In the genomic region with DNA sequence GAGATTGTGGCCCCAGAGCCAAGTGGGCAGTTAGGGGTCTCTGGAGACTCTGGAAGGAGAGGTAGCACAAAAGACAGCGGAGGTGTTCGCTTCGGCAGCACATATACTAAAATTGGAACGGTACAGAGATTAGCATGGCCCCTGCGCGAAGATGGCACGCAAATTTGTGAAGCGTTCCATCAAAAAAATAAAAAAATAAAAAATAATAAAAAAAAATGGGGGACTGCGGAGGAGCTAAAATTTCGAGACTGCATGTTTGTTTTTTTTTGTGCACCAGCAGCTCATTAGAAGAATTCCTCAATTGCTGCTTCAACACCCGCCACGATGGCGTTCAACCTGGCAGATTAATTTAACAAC, we compare ENCODE assay signal across 3 cellular contexts.
TF ChIP-seq lines count a peak whose summit lies in the region.

No MANE protein-coding gene starts in this region.

TF ChIP-seq in SK-N-SH, 30 proteins besides CTCF, POLR2A, EP300 and RAD21:
- TF ChIP-seq RCOR1 (IDR thresholded peaks at IDR 0.05; ENCODE audit: low read length) (no peak), FOXJ3 (CRISPR knock-in tag; IDR thresholded peaks at IDR 0.05) (no peak), TCF12 (IDR thresholded peaks at IDR 0.05) (no peak), POLR2AphosphoS5 (IDR thresholded peaks at IDR 0.05; ENCODE audit: low read depth, low read length) (no peak), MEF2A (IDR thresholded peaks at IDR 0.05; ENCODE audit: borderline replicate concordance, low read depth) (no peak), GABPA (IDR thresholded peaks at IDR 0.05; ENCODE audit: low read depth) (no peak), CHD2 (IDR thresholded peaks at IDR 0.05; ENCODE audit: low read length, partially characterized antibody) (no peak), TEAD4 (IDR thresholded peaks at IDR 0.05; ENCODE audit: borderline replicate concordance, insufficient read depth) (no peak), RXRA (IDR thresholded peaks at IDR 0.05; ENCODE audit: borderline replicate concordance, low read depth) (no peak), SIN3A (IDR thresholded peaks at IDR 0.05; ENCODE audit: borderline replicate concordance, low read depth, low read length) (no peak)
- TF ChIP-seq, protein P1, sequence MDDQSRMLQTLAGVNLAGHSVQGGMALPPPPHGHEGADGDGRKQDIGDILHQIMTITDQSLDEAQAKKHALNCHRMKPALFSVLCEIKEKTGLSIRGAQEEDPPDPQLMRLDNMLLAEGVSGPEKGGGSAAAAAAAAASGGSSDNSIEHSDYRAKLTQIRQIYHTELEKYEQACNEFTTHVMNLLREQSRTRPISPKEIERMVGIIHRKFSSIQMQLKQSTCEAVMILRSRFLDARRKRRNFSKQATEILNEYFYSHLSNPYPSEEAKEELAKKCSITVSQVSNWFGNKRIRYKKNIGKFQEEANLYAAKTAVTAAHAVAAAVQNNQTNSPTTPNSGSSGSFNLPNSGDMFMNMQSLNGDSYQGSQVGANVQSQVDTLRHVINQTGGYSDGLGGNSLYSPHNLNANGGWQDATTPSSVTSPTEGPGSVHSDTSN (IDR thresholded peaks at IDR 0.05), result no peak
- TF ChIP-seq, protein P2, sequence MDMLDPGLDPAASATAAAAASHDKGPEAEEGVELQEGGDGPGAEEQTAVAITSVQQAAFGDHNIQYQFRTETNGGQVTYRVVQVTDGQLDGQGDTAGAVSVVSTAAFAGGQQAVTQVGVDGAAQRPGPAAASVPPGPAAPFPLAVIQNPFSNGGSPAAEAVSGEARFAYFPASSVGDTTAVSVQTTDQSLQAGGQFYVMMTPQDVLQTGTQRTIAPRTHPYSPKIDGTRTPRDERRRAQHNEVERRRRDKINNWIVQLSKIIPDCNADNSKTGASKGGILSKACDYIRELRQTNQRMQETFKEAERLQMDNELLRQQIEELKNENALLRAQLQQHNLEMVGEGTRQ (IDR thresholded peaks at IDR 0.05; ENCODE audit: borderline replicate concordance, low read depth, low read length), result no peak

TF ChIP-seq in SK-N-SH treated with all-trans-retinoic acid at 6 μM for 48 hours, 23 proteins besides CTCF, POLR2A, EP300 and RAD21:
- no peak for TF ChIP-seq ZNF70 (CRISPR knock-in tag; IDR thresholded peaks at IDR 0.05)
- TF ChIP-seq ISL1 (CRISPR knock-in tag; IDR thresholded peaks at IDR 0.05), result no peak
- TF ChIP-seq ZNF8 (CRISPR knock-in tag; IDR thresholded peaks at IDR 0.05), result no peak
- no peak for TF ChIP-seq GLIS3 (CRISPR knock-in tag; IDR thresholded peaks at IDR 0.05)
- TF ChIP-seq, protein P3, sequence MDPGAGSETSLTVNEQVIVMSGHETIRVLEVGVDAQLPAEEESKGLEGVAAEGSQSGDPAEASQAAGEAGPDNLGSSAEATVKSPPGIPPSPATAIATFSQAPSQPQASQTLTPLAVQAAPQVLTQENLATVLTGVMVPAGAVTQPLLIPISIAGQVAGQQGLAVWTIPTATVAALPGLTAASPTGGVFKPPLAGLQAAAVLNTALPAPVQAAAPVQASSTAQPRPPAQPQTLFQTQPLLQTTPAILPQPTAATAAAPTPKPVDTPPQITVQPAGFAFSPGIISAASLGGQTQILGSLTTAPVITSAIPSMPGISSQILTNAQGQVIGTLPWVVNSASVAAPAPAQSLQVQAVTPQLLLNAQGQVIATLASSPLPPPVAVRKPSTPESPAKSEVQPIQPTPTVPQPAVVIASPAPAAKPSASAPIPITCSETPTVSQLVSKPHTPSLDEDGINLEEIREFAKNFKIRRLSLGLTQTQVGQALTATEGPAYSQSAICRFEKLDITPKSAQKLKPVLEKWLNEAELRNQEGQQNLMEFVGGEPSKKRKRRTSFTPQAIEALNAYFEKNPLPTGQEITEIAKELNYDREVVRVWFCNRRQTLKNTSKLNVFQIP (CRISPR knock-in tag; IDR thresholded peaks at IDR 0.05; ENCODE audit: borderline replicate concordance, low read depth), result no peak
- TF ChIP-seq ESRRG (CRISPR knock-in tag; IDR thresholded peaks at IDR 0.05), result no peak
- TF ChIP-seq, protein P4, sequence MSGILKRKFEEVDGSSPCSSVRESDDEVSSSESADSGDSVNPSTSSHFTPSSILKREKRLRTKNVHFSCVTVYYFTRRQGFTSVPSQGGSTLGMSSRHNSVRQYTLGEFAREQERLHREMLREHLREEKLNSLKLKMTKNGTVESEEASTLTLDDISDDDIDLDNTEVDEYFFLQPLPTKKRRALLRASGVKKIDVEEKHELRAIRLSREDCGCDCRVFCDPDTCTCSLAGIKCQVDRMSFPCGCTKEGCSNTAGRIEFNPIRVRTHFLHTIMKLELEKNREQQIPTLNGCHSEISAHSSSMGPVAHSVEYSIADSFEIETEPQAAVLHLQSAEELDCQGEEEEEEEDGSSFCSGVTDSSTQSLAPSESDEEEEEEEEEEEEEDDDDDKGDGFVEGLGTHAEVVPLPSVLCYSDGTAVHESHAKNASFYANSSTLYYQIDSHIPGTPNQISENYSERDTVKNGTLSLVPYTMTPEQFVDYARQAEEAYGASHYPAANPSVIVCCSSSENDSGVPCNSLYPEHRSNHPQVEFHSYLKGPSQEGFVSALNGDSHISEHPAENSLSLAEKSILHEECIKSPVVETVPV (CRISPR knock-in tag; IDR thresholded peaks at IDR 0.05), result no peak
- TF ChIP-seq CSDC2 (CRISPR knock-in tag; IDR thresholded peaks at IDR 0.05), result no peak
- no peak for TF ChIP-seq ZFP3 (CRISPR knock-in tag; IDR thresholded peaks at IDR 0.05)
- no peak for TF ChIP-seq ARNTL (CRISPR knock-in tag; IDR thresholded peaks at IDR 0.05; ENCODE audit: borderline replicate concordance, low read depth)
- no peak for TF ChIP-seq OSR1 (CRISPR knock-in tag; IDR thresholded peaks at IDR 0.05)
- no peak for TF ChIP-seq BACH2 (CRISPR knock-in tag; IDR thresholded peaks at IDR 0.05; ENCODE audit: borderline replicate concordance)
- no peak for TF ChIP-seq ZFP30 (CRISPR knock-in tag; IDR thresholded peaks at IDR 0.05)
- no peak for TF ChIP-seq PPARA (CRISPR knock-in tag; IDR thresholded peaks at IDR 0.05; ENCODE audit: borderline replicate concordance)
- TF ChIP-seq SNAI2 (CRISPR knock-in tag; IDR thresholded peaks at IDR 0.05), result no peak
- no peak for TF ChIP-seq ZC3H10 (CRISPR knock-in tag; IDR thresholded peaks at IDR 0.05)
- TF ChIP-seq, protein P5, sequence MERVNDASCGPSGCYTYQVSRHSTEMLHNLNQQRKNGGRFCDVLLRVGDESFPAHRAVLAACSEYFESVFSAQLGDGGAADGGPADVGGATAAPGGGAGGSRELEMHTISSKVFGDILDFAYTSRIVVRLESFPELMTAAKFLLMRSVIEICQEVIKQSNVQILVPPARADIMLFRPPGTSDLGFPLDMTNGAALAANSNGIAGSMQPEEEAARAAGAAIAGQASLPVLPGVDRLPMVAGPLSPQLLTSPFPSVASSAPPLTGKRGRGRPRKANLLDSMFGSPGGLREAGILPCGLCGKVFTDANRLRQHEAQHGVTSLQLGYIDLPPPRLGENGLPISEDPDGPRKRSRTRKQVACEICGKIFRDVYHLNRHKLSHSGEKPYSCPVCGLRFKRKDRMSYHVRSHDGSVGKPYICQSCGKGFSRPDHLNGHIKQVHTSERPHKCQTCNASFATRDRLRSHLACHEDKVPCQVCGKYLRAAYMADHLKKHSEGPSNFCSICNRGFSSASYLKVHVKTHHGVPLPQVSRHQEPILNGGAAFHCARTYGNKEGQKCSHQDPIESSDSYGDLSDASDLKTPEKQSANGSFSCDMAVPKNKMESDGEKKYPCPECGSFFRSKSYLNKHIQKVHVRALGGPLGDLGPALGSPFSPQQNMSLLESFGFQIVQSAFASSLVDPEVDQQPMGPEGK (CRISPR knock-in tag; IDR thresholded peaks at IDR 0.05; ENCODE audit: borderline replicate concordance), result no peak
TF ChIP-seq in SK-N-SH treated with all-trans-retinoic acid at 6 μM for 48 hours: peak in this region for 0.

TF ChIP-seq in H1, 55 proteins besides CTCF, POLR2A, EP300 and RAD21:
- TF ChIP-seq TEAD4 (IDR thresholded peaks at IDR 0.05; ENCODE audit: low read depth, low read length) (no peak), POU5F1 (IDR thresholded peaks at IDR 0.05; ENCODE audit: low read depth, low read length) (no peak), TAF1 (IDR thresholded peaks at IDR 0.05; ENCODE audit: low read depth, low read length) (no peak), SP2 (IDR thresholded peaks at IDR 0.05; ENCODE audit: low read length) (no peak), RFX5 (IDR thresholded peaks at IDR 0.05; ENCODE audit: borderline replicate concordance, low read depth, low read length) (no peak), SP1 (IDR thresholded peaks at IDR 0.05; ENCODE audit: low read depth, low read length) (no peak), POLR2AphosphoS5 (IDR thresholded peaks at IDR 0.05; ENCODE audit: low read depth, low read length) (no peak), JUN (IDR thresholded peaks at IDR 0.05; ENCODE audit: low read depth, low read length) (no peak), FOSL1 (IDR thresholded peaks at IDR 0.05; ENCODE audit: insufficient read depth, low read depth, low read length) (no peak), SP4 (IDR thresholded peaks at IDR 0.05; ENCODE audit: low read length) (no peak), SAP30 (IDR thresholded peaks at IDR 0.05; ENCODE audit: insufficient read depth, insufficient replicate concordance, low read length) (no peak)
- TF ChIP-seq, protein P6, sequence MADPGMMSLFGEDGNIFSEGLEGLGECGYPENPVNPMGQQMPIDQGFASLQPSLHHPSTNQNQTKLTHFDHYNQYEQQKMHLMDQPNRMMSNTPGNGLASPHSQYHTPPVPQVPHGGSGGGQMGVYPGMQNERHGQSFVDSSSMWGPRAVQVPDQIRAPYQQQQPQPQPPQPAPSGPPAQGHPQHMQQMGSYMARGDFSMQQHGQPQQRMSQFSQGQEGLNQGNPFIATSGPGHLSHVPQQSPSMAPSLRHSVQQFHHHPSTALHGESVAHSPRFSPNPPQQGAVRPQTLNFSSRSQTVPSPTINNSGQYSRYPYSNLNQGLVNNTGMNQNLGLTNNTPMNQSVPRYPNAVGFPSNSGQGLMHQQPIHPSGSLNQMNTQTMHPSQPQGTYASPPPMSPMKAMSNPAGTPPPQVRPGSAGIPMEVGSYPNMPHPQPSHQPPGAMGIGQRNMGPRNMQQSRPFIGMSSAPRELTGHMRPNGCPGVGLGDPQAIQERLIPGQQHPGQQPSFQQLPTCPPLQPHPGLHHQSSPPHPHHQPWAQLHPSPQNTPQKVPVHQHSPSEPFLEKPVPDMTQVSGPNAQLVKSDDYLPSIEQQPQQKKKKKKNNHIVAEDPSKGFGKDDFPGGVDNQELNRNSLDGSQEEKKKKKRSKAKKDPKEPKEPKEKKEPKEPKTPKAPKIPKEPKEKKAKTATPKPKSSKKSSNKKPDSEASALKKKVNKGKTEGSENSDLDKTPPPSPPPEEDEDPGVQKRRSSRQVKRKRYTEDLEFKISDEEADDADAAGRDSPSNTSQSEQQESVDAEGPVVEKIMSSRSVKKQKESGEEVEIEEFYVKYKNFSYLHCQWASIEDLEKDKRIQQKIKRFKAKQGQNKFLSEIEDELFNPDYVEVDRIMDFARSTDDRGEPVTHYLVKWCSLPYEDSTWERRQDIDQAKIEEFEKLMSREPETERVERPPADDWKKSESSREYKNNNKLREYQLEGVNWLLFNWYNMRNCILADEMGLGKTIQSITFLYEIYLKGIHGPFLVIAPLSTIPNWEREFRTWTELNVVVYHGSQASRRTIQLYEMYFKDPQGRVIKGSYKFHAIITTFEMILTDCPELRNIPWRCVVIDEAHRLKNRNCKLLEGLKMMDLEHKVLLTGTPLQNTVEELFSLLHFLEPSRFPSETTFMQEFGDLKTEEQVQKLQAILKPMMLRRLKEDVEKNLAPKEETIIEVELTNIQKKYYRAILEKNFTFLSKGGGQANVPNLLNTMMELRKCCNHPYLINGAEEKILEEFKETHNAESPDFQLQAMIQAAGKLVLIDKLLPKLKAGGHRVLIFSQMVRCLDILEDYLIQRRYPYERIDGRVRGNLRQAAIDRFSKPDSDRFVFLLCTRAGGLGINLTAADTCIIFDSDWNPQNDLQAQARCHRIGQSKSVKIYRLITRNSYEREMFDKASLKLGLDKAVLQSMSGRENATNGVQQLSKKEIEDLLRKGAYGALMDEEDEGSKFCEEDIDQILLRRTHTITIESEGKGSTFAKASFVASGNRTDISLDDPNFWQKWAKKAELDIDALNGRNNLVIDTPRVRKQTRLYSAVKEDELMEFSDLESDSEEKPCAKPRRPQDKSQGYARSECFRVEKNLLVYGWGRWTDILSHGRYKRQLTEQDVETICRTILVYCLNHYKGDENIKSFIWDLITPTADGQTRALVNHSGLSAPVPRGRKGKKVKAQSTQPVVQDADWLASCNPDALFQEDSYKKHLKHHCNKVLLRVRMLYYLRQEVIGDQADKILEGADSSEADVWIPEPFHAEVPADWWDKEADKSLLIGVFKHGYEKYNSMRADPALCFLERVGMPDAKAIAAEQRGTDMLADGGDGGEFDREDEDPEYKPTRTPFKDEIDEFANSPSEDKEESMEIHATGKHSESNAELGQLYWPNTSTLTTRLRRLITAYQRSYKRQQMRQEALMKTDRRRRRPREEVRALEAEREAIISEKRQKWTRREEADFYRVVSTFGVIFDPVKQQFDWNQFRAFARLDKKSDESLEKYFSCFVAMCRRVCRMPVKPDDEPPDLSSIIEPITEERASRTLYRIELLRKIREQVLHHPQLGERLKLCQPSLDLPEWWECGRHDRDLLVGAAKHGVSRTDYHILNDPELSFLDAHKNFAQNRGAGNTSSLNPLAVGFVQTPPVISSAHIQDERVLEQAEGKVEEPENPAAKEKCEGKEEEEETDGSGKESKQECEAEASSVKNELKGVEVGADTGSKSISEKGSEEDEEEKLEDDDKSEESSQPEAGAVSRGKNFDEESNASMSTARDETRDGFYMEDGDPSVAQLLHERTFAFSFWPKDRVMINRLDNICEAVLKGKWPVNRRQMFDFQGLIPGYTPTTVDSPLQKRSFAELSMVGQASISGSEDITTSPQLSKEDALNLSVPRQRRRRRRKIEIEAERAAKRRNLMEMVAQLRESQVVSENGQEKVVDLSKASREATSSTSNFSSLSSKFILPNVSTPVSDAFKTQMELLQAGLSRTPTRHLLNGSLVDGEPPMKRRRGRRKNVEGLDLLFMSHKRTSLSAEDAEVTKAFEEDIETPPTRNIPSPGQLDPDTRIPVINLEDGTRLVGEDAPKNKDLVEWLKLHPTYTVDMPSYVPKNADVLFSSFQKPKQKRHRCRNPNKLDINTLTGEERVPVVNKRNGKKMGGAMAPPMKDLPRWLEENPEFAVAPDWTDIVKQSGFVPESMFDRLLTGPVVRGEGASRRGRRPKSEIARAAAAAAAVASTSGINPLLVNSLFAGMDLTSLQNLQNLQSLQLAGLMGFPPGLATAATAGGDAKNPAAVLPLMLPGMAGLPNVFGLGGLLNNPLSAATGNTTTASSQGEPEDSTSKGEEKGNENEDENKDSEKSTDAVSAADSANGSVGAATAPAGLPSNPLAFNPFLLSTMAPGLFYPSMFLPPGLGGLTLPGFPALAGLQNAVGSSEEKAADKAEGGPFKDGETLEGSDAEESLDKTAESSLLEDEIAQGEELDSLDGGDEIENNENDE (IDR thresholded peaks at IDR 0.05; ENCODE audit: insufficient replicate concordance, low read length), result no peak
TF ChIP-seq in H1: peak in this region for 0.
